9 cellular contexts compared by ENCODE assay signal in the genomic region with DNA sequence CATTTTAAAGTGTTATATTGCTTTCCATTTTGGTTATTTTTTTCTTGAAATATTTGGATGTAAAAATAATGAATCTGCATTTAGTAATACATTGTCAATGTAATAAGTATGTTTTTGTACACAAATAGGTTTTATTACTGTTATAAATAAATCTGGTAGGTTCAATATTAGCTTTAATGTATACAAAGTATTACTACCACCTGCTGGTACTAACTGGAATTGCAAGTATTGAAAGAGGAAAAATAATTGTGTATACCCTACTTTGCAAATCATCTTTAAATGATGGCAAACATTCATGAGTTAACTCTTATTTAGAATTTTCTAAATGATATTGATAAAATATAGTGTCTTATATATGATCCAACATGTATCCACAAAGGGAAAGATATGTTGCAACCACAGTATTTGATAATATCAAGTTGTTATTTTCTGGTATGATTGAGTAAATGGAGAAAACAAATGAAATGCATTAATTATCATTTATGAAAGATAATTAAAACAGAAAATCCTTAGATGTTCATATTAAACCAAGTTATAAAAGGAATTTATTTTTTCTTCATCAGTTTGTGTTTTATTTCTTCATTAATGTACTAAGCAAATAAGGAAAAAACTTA. TPM values are rescaled to one million over a fixed set of nuclear protein-coding genes. Genes with fewer than 3 reads are reported as not detected.
A peak's percentile ranks its signal among the peaks of the same experiment; 100 is the strongest.
DNase-seq lines count a peak whose midpoint lies in the region; ATAC-seq, FAIRE-seq and TF ChIP-seq lines count a peak whose summit lies in the region.
"Had no signal": no experiment of that assay in that cellular context is flagged by ENCODE, and none has a peak within 500 bp of the region (broad histone marks: within the 10 kb centered on the region; RNA-seq: fewer than 3 reads in every experiment).

No MANE protein-coding gene starts in this region.

- intact Hi-C loops in posterior vena cava (cut with DNase I): no loop called here

- H3K27me3 ChIP-seq in AG04450 (ENCODE audit: control insufficient read depth, insufficient read depth, low read length): no peaks in the 10 kb centered on the region

- H3K36me3 Mint-ChIP-seq in glutamatergic neuron (ENCODE audit: unreplicated experiment): no peaks in the 10 kb centered on the region

- POLR2A ChIA-PET in AG04450 (lab: Yijun Ruan, JAX): no interaction called here

- H3K4me1 Mint-ChIP-seq in glutamatergic neuron (ENCODE audit: low read depth, unreplicated experiment): no peaks in the 10 kb centered on the region

- no peak overlapping the region for H3K27ac ChIP-seq in AG04450 (ENCODE audit: low read depth, low read length)

- DNase-seq in AG04450 (ENCODE audit: low read depth, low spot score): no peak
- no peak for DNase-seq in GM18507 (ENCODE audit: extremely low spot score, insufficient read length, low read depth)
- peak; percentile 50 for DNase-seq in RPMI7951 (ENCODE audit: low read depth)
- DNase-seq in glutamatergic neuron: no peak
- no peak for DNase-seq in posterior vena cava (ENCODE audit: low spot score)

- no peak overlapping the region for H3K4me3 ChIP-seq in AG04450 (ENCODE audit: low read depth, low read length)

- no peak overlapping the region for H3K4me3 Mint-ChIP-seq in glutamatergic neuron (ENCODE audit: unreplicated experiment)

- peak; percentile 82 for FAIRE-seq in GM18507 (lab: Jason Lieb, UNC)

- H3K27me3 Mint-ChIP-seq in glutamatergic neuron (ENCODE audit: unreplicated experiment): no peaks in the 10 kb centered on the region

- peaks cover 2% of the 10 kb centered on the region for H3K9me3 Mint-ChIP-seq in glutamatergic neuron (ENCODE audit: unreplicated experiment)

- H3K27ac Mint-ChIP-seq in glutamatergic neuron (ENCODE audit: unreplicated experiment): no peak overlapping the region

- TF ChIP-seq CTCF in AG04450 (IDR thresholded peaks at IDR 0.05; ENCODE audit: low read depth, low read length): peak; percentile 45
- peak; percentile 85 for TF ChIP-seq CTCF in glutamatergic neuron (IDR thresholded peaks at IDR 0.05; ENCODE audit: partially characterized antibody, unreplicated experiment)

- CTCF ChIA-PET in AG04450 (lab: Charles Lee): no interaction called here

- peaks cover 10% of the 10 kb centered on the region for H3K9me3 ChIP-seq in AG04450 (ENCODE audit: control insufficient read depth, insufficient read depth, low read length)

- ATAC-seq in GM18517 (IDR thresholded peaks at IDR 0.05; ENCODE audit: unreplicated experiment): no peak
- ATAC-seq in GM18868 (IDR thresholded peaks at IDR 0.05; ENCODE audit: unreplicated experiment): no peak
- ATAC-seq in HG03342 (IDR thresholded peaks at IDR 0.05; ENCODE audit: unreplicated experiment): no peak
- ATAC-seq: Right ventricle myocardium inferior had no signal

RNA-seq across cellular contexts. Expression of gene OR4K2, which starts 3.2 kb away (rescaled TPM):
- not detected in 2 replicates for polyA plus RNA-seq in AG04450 (2011; rRNA removed)
- polyA minus RNA-seq in AG04450 (2011; rRNA and poly(A)+ RNA removed): not detected in 2 replicates
- not detected in 2 replicates for total RNA-seq in RPMI7951 (2014; rRNA removed; shearing (Covaris generic))
- not detected for total RNA-seq in glutamatergic neuron (ENCODE audit: unreplicated experiment)
- not detected for total RNA-seq in posterior vena cava
- total RNA-seq: Right ventricle myocardium inferior had no signal

RNA-seq across cellular contexts. Expression of gene OR4K5, which starts 42.3 kb away (rescaled TPM):
- polyA plus RNA-seq in AG04450 (2011; rRNA removed): not detected in 2 replicates
- polyA minus RNA-seq in AG04450 (2011; rRNA and poly(A)+ RNA removed): not detected in 2 replicates
- not detected in 2 replicates for total RNA-seq in RPMI7951 (2014; rRNA removed; shearing (Covaris generic))
- total RNA-seq in glutamatergic neuron (ENCODE audit: unreplicated experiment) (not detected), posterior vena cava (not detected)
- total RNA-seq: Right ventricle myocardium inferior had no signal

RNA-seq across cellular contexts. Expression of gene OR4K1, which starts 52.6 kb away (rescaled TPM):
- not detected in 2 replicates for polyA plus RNA-seq in AG04450 (2011; rRNA removed)
- polyA minus RNA-seq in AG04450 (2011; rRNA and poly(A)+ RNA removed): not detected in 2 replicates
- total RNA-seq in RPMI7951 (2014; rRNA removed; shearing (Covaris generic)): not detected in 2 replicates
- total RNA-seq in glutamatergic neuron (ENCODE audit: unreplicated experiment) (not detected), posterior vena cava (not detected)
- total RNA-seq: Right ventricle myocardium inferior had no signal
